9 cellular contexts compared by ENCODE assay signal in the genomic region with DNA sequence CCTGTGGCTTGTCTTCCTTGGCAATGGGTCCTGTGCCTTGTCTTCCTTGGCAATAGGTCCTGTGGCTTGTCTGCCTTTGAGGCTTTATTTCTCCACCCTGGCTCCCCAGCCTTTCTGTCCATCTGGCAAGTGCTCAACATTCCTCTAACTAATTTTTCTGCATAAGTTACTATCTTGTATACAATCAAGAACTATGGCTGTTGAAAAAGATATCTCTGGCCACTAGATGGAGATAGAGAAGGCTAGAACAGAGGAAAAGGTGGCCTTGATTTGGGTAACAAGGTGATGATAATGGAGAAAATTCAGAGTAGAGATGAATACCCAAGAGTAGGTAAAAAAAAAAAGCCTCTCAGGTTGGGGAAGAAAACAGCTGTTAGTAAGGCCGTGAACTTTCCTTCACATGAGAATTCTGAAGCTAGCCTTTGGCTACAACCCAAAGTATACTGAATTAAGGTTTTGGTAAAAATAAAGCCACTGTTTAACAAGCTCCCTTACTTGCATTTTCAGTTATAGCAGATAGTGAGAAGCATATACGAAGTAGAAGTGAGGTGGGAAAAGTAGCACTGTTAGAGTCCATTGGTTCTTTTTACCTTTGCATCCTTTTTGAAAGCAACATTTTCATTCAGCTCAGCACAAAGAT.
DNase-seq lines count a peak whose midpoint lies in the region; ATAC-seq and TF ChIP-seq lines count a peak whose summit lies in the region.
"Had no signal": no experiment of that assay in that cellular context is flagged by ENCODE, and none has a peak within 500 bp of the region (broad histone marks: within the 10 kb centered on the region; RNA-seq: fewer than 3 reads in every experiment).

No MANE protein-coding gene starts in this region.

- H3K27me3 Mint-ChIP-seq in endodermal cell (ENCODE audit: insufficient read depth), result no peaks in the 10 kb centered on the region

- H3K27ac Mint-ChIP-seq in endodermal cell, result no peak overlapping the region

- peak; percentile 81 for TF ChIP-seq CTCF in endodermal cell (conservative IDR thresholded peaks at IDR 0.05)

- no peak overlapping the region for H3K4me3 ChIP-seq in endodermal cell (ENCODE audit: low read length)

- no peaks in the 10 kb centered on the region for H3K36me3 ChIP-seq in endodermal cell (ENCODE audit: control insufficient read depth, insufficient read depth, low read length)

- no peaks in the 10 kb centered on the region for H3K27me3 ChIP-seq in endodermal cell (ENCODE audit: control insufficient read depth, insufficient read depth, low read length, poor library complexity, severe bottlenecking)

- DNase-seq in SHP77 (lab: John Stamatoyannopoulos, UW) (peak; percentile 25 to 34), SHP77 treated with DMSO at 0.1 percent for 48 hours (lab: John Stamatoyannopoulos, UW) (no peak), NCI-H226 (peak; percentile 25), endodermal cell (no peak), stromal cell of bone marrow (ENCODE audit: low read depth) (peak; percentile 13), AG08396 (ENCODE audit: low spot score) (no peak)
- no peak for DNase-seq in activated naive CD4-positive, alpha-beta T cell treated with anti-CD3 and anti-CD28 coated beads, Interleukin-2, amount 50 U/mL, for 16 hours
- DNase-seq: mesenchymal stem cell had no signal

- no peaks in the 10 kb centered on the region for H3K36me3 Mint-ChIP-seq in endodermal cell (ENCODE audit: low read depth)

- H3K9ac ChIP-seq in endodermal cell (ENCODE audit: extremely low read depth, low read length, poor library complexity, severe bottlenecking), result no peak overlapping the region

- ATAC-seq in GM19452 (IDR thresholded peaks at IDR 0.05; ENCODE audit: unreplicated experiment), result no peak

- no peaks in the 10 kb centered on the region for H3K4me1 Mint-ChIP-seq in endodermal cell

- no peak overlapping the region for H3K4me3 Mint-ChIP-seq in endodermal cell

- no peak overlapping the region for H3K27ac ChIP-seq in endodermal cell (ENCODE audit: low read depth, low read length)

- WGBS in endodermal cell (ENCODE audit: insufficient coverage in 1 of 2, insufficient read length in 1 of 2), 2 experiments, result 62% methylated on average over 2 of the region's 2 CpGs; no CpG with 5 or more reads in 1 of the 2 experiments

- H3K9me3 Mint-ChIP-seq in endodermal cell, result no peaks in the 10 kb centered on the region

- H3K4me1 ChIP-seq in endodermal cell (ENCODE audit: control insufficient read depth, insufficient read depth, low read length), result no peaks in the 10 kb centered on the region

- peaks cover 10% of the 10 kb centered on the region for H3K9me3 ChIP-seq in endodermal cell (ENCODE audit: control insufficient read depth, low read length)

Comparison
In these comparisons a context has a peak if more than half of its experiments do, and no peak if none do; other contexts are left out.
1. DNase-seq: peak in SHP77 (2 of 2), NCI-H226 (single experiment) and stromal cell of bone marrow (single experiment); none in SHP77 treated with DMSO at 0.1 percent for 48 hours (single experiment), endodermal cell (single experiment), AG08396 (single experiment) and activated naive CD4-positive, alpha-beta T cell treated with anti-CD3 and anti-CD28 coated beads, Interleukin-2, amount 50 U/mL, for 16 hours (single experiment).